In genomic region chr7:116957874-116958273, GRCh38 we compare ENCODE assay signal across 12 cellular contexts.
DNase-seq lines count a peak whose midpoint lies in the region; ATAC-seq lines count a peak whose summit lies in the region.
"Had no signal": no experiment of that assay in that cellular context is flagged by ENCODE, and none has a peak within 500 bp of the region (broad histone marks: within the 10 kb centered on the region; RNA-seq: fewer than 3 reads in every experiment).

No MANE protein-coding gene starts in this region.

- ATAC-seq in GM18498 (IDR thresholded peaks at IDR 0.05; ENCODE audit: unreplicated experiment) (peak; percentile 36), GM19438 (IDR thresholded peaks at IDR 0.05; ENCODE audit: low read depth, unreplicated experiment) (peak; percentile 34), HG02884 (IDR thresholded peaks at IDR 0.05; ENCODE audit: unreplicated experiment) (peak; percentile 29)

- DNase-seq in NAMALWA (ENCODE audit: low spot score) (peak; percentile 53), UCSD-AML1 (lab: John Stamatoyannopoulos, UW; ENCODE audit: unreplicated experiment) (no peak), Ammon's horn (ENCODE audit: low spot score) (no peak), globus pallidus (ENCODE audit: low spot score) (no peak)
- DNase-seq in activated CD4-positive, alpha-beta T cell treated with anti-CD3 and anti-CD28 coated beads for 4 hours, result no peak
- DNase-seq: amniotic stem cell, islet precursor cell, MV-4-11, SIG-M5 had no signal
